In genomic region chr20:35686872-35687271, GRCh38 we compare ENCODE assay signal across 2 cellular contexts.
TF ChIP-seq lines count a peak whose summit lies in the region.

No MANE protein-coding gene starts in this region.

TF ChIP-seq in HCT116, 20 proteins besides CTCF, POLR2A, EP300 and RAD21:
- TF ChIP-seq CBX3 (IDR thresholded peaks at IDR 0.05; ENCODE audit: low read depth), result peak; percentile 48; the same call in 1 of the 2 replicates

TF ChIP-seq in GM12878, 131 proteins besides CTCF, POLR2A, EP300 and RAD21:
- TF ChIP-seq ZBTB33 (IDR thresholded peaks at IDR 0.05), result peak; percentile 98
